ENCODE assay signal across 8 cellular contexts in the genomic region with DNA sequence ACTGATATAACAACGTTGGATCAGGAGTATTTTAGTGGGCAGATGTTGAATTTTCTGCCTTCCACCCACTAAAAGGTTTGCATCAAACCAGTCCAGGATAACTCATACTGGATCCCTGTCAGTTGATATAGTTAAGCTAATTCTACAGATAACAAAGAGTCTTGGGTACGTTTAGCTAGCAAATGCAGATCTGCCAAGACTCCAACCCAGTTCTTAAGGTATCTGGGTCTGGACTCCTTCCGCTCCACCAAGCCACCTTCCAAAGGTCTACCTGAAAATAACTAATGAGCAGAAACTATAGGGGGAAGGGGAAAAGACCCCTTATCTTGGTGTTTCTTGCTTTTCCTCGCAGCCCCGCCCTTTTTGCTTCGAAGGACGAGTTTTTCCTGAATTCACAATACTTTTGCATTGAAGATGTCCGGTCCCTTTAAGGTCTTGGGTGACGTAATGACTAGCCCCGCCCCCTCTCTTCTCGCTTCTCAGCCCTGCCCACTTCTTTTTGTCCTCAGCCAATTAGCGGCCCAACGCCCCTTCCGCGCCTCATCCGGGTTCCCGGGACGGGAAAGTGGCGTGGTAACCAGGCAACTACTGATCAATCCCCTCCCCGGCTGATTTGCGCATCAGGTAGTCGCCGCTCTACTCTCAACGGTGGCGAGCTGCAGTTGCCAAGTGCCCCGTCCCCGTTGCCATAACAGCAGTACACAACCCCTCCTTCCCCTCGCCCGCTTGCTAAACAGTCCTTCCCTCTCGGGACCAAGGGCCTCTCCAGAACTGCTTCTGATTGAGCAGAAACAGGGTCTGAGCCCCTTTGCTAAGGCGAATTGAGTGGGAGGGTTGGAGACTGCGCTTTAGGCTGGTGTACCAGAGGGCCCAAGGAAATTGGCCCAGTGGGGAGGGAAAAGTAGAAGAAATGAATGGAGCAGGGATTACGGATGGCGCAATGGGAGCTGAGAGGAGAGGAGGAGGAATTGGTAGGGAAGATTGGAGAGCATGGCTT. TPM values are rescaled to one million over a fixed set of nuclear protein-coding genes. Genes with fewer than 3 reads are reported as not detected.
DNase-seq lines count a peak whose midpoint lies in the region; ATAC-seq and TF ChIP-seq lines count a peak whose summit lies in the region.

A gene with protein sequence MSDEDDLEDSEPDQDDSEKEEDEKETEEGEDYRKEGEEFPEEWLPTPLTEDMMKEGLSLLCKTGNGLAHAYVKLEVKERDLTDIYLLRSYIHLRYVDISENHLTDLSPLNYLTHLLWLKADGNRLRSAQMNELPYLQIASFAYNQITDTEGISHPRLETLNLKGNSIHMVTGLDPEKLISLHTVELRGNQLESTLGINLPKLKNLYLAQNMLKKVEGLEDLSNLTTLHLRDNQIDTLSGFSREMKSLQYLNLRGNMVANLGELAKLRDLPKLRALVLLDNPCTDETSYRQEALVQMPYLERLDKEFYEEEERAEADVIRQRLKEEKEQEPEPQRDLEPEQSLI (plus strand): TSS at position 543 of the 997 bp plus-strand sequence. CDS start 812 bp downstream, outside the sequence.

- H3K27ac Mint-ChIP-seq in progenitor cell of endocrine pancreas, result no peak within 1 kb of the TSS

- H3K27me3 Mint-ChIP-seq in progenitor cell of endocrine pancreas, result no peaks in the 10 kb centered on the region

- in situ Hi-C loops in GM13976 (cut with MboI; ENCODE audit: low sequenced_read_pairs, unreplicated experiment), result no loop called here

- peak within 1 kb of the TSS; percentile 91 for H3K27ac ChIP-seq in angular gyrus (ENCODE audit: low read depth, low read length)

- no peak within 1 kb of the TSS for H3K4me3 Mint-ChIP-seq in progenitor cell of endocrine pancreas (ENCODE audit: low read depth)

- DNase-seq in GM13976 (ENCODE audit: low spot score) (peak; percentile 94), NCI-H146 treated with DMSO at 0.1 percent for 48 hours (lab: John Stamatoyannopoulos, UW; ENCODE audit: unreplicated experiment) (peak; percentile 100), T-helper 1 cell (peak; percentile 94 to 99 (median 96)), left ventricle myocardium superior (peak; percentile 96), progenitor cell of endocrine pancreas (ENCODE audit: low spot score, unreplicated experiment) (peak; percentile 100), ureter (ENCODE audit: low spot score) (peak; percentile 98)

- no peaks in the 10 kb centered on the region for H3K9me3 Mint-ChIP-seq in progenitor cell of endocrine pancreas (ENCODE audit: low read depth)

- intact Hi-C loops in left ventricle myocardium superior (cut with micrococcal nuclease), result no loop called here

- TF ChIP-seq CTCF in GM13976 (IDR thresholded peaks at IDR 0.05; ENCODE audit: borderline replicate concordance, control extremely low read depth, extremely low read depth, insufficient read depth, missing control alignments) (no peak), progenitor cell of endocrine pancreas (IDR thresholded peaks at IDR 0.05; ENCODE audit: unreplicated experiment) (no peak)

- peaks cover 9% of the 10 kb centered on the region for H3K4me1 Mint-ChIP-seq in progenitor cell of endocrine pancreas (ENCODE audit: low read depth)

- peak; percentile 86 for ATAC-seq in HG02840 (IDR thresholded peaks at IDR 0.05; ENCODE audit: low FRiP score, unreplicated experiment)
- ATAC-seq in left ventricle myocardium superior, result peak; percentile 97

- H3K36me3 Mint-ChIP-seq in progenitor cell of endocrine pancreas (ENCODE audit: insufficient read depth), result no peaks in the 10 kb centered on the region

RNA-seq across cellular contexts. Expression of the gene that starts here (rescaled TPM):
- total RNA-seq in left ventricle myocardium superior (7.7 TPM), progenitor cell of endocrine pancreas (20.7 and 21.5 TPM in 2 replicates), ureter (13.5 TPM)

Comparison
In these comparisons a context has a peak if more than half of its experiments do, and no peak if none do; other contexts are left out.
1. Peak in every context shown above with its lines: DNase-seq, ATAC-seq and H3K27ac ChIP-seq.